ENCODE assay signal across 1 cellular context in the genomic region with DNA sequence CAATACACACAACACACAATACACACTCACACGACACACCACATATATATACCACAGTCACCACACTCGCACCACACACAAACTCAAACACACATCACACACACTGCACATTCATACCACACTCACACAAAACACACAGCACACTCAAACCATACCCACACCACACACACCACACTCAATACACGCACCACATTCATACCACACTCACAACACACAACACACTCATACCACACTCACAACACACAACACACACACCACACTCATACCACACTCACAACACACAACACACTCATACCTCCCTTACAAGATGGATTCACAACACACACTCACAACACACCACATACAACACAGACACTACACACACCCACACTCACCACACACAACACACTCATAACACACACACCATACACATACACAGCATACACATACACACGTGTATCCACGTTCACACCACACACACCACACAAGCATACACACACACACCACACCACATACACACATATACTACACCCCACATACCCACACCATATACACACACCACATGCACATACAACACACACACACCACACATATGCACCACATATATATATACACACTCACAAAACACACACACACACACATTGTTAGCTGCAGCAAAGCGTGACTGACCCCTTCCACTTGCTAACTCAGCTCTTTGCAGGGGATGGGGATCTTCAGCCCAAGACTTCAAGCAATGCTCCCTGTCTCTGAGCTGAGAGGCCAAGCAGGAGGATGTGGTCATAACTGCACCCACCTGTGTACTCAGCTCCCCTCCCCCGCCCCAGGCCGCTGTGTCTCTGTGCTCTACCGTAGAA.
TF ChIP-seq lines count a peak whose summit lies in the region.

No MANE protein-coding gene starts in this region.

TF ChIP-seq in HEK293T, 16 proteins besides CTCF, POLR2A, EP300 and RAD21 (continued from another document):
- TF ChIP-seq, protein P1, sequence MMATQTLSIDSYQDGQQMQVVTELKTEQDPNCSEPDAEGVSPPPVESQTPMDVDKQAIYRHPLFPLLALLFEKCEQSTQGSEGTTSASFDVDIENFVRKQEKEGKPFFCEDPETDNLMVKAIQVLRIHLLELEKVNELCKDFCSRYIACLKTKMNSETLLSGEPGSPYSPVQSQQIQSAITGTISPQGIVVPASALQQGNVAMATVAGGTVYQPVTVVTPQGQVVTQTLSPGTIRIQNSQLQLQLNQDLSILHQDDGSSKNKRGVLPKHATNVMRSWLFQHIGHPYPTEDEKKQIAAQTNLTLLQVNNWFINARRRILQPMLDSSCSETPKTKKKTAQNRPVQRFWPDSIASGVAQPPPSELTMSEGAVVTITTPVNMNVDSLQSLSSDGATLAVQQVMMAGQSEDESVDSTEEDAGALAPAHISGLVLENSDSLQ (IDR thresholded peaks at IDR 0.05): no peak
- no peak for TF ChIP-seq BHLHE40 (IDR thresholded peaks at IDR 0.05; ENCODE audit: borderline replicate concordance)
- no peak for TF ChIP-seq FOXA1 (IDR thresholded peaks at IDR 0.05)
- TF ChIP-seq HDGF (IDR thresholded peaks at IDR 0.05; ENCODE audit: borderline replicate concordance): no peak
- no peak for TF ChIP-seq ELF4 (IDR thresholded peaks at IDR 0.05)
TF ChIP-seq in HEK293T: peak in this region for 0.
